In the genomic region with DNA sequence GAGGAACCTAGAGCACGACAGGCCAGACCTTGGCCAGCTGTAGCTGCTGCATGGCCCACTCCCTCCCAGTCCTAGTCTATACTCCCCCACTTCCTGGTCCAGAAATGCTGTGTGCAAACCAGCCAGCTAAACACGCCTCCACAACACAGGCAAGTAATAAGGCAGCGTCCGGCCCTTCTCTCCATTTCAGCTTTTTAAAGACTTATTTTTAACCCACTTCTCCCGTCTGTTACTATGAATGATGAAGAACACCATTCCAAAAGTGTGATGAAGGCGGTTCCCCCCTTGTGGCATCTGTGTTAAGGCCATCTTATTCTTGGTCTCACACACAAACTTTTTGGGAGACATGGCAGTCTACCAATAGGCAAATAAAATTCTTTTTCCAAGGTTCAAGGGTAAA, we compare ENCODE assay signal across 25 cellular contexts.
"Had no signal": no experiment of that assay in that cellular context is flagged by ENCODE, and none has a peak within 500 bp of the region (broad histone marks: within the 10 kb centered on the region; RNA-seq: fewer than 3 reads in every experiment).

No MANE protein-coding gene starts in this region.

- H3K4me3 Mint-ChIP-seq: dendritic cell treated with granulocyte-macrophage colony-stimulating factor and Interleukin-4, amounts not matched to agents 40 ng/mL and 50 ng/mL, for 4 days; memory B cell; natural killer cell; stimulated activated naive CD8-positive, alpha-beta T cell treated with anti-CD3 and anti-CD28 coated beads, Interleukin-15, amount 100 ng/mL, for 72 hours had no signal

- H3K9me3 ChIP-seq: colonic mucosa, esophagus squamous epithelium, prostate gland, right atrium auricular region, thoracic aorta, tibial nerve, upper lobe of right lung, uterus had no signal

- DNase-seq: colonic mucosa; effector memory CD4-positive, alpha-beta T cell; esophagus squamous epithelium; foreskin melanocyte; hypothalamus; natural killer cell; nucleus accumbens; stimulated activated CD4-positive, alpha-beta T cell treated with anti-CD3 and anti-CD28 coated beads, Interleukin-12 subunit alpha, Interleukin-12 subunit beta, amount 100 ng/mL, for 4 hours; stimulated activated CD4-positive, alpha-beta T cell treated with anti-CD3 and anti-CD28 coated beads, Interleukin-1b, Interleukin-23, amount 100 ng/mL, for 48 hours; stimulated activated CD4-positive, alpha-beta T cell treated with anti-CD3 and anti-CD28 coated beads, Interleukin-4, amount 100 ng/mL, for 1 hour; stimulated activated CD8-positive, alpha-beta memory T cell treated with anti-CD3 and anti-CD28 coated beads, Interleukin-4, amount 100 ng/mL, for 48 hours; stimulated activated naive CD4-positive, alpha-beta T cell; stimulated activated naive CD8-positive, alpha-beta T cell treated with anti-CD3 and anti-CD28 coated beads, Interleukin-15, amount 100 ng/mL, for 72 hours; upper lobe of right lung; uterus had no signal

- H3K4me1 ChIP-seq: colonic mucosa, prostate gland, uterus had no signal

- H3K4me3 ChIP-seq: colonic mucosa, esophagus squamous epithelium, lung, prostate gland, right atrium auricular region, smooth muscle cell, thoracic aorta, tibial nerve, upper lobe of right lung, uterus had no signal

- H3K36me3 Mint-ChIP-seq: memory B cell, natural killer cell had no signal

- H3K9me3 Mint-ChIP-seq: dendritic cell treated with granulocyte-macrophage colony-stimulating factor and Interleukin-4, amounts not matched to agents 40 ng/mL and 50 ng/mL, for 4 days; stimulated activated naive CD8-positive, alpha-beta T cell treated with anti-CD3 and anti-CD28 coated beads, Interleukin-15, amount 100 ng/mL, for 72 hours had no signal

- H3K27me3 ChIP-seq: colonic mucosa, esophagus squamous epithelium, right atrium auricular region, tibial nerve, upper lobe of right lung, uterus had no signal

- H3K36me3 ChIP-seq: colonic mucosa, esophagus squamous epithelium, prostate gland, right atrium auricular region, thoracic aorta, tibial nerve, upper lobe of right lung, uterus had no signal

- H3K27ac ChIP-seq: colonic mucosa, esophagus squamous epithelium, prostate gland, right atrium auricular region, thoracic aorta, tibial nerve, upper lobe of right lung, uterus had no signal

- H3K27ac Mint-ChIP-seq: dendritic cell treated with granulocyte-macrophage colony-stimulating factor and Interleukin-4, amounts not matched to agents 40 ng/mL and 50 ng/mL, for 4 days; memory B cell; natural killer cell; stimulated activated naive CD8-positive, alpha-beta T cell treated with anti-CD3 and anti-CD28 coated beads, Interleukin-15, amount 100 ng/mL, for 72 hours had no signal

- ATAC-seq: left lobe of liver; natural killer cell; sciatic nerve; stimulated activated naive CD8-positive, alpha-beta T cell treated with anti-CD3 and anti-CD28 coated beads, Interleukin-15, amount 100 ng/mL, for 72 hours; upper lobe of right lung had no signal
